ENCODE assay signal across 38 cellular contexts in the genomic region with DNA sequence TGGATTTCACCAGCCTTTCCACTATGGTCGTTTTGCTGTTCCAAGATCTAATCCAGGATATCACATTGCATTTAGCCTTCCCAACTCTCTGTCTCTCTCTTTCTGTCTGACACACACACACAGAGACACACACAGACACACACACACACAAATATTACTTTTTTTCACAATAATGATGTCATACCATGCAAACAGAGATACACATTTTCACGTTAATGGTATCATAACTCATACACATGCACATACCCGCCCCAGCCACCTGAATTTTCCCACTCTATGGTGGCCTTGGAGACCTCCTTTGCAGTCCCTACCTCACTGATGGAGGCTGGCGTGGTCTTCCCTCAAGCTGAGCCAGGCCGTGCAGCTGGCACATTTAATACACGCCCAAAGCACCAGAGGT. TPM values are rescaled to one million over a fixed set of nuclear protein-coding genes. Genes with fewer than 3 reads are reported as not detected.
"Had no signal": no experiment of that assay in that cellular context is flagged by ENCODE, and none has a peak within 500 bp of the region (broad histone marks: within the 10 kb centered on the region; RNA-seq: fewer than 3 reads in every experiment).

No MANE protein-coding gene starts in this region.

- FAIRE-seq: astrocyte, colon, endometrium, TTC549 had no signal

- H3K9me3 ChIP-seq: esophagus squamous epithelium, sigmoid colon, vagina had no signal

- DNase-seq: activated CD4-positive, alpha-beta memory T cell treated with anti-CD3 and anti-CD28 coated beads for 36 hours; activated CD4-positive, alpha-beta T cell treated with anti-CD3 and anti-CD28 coated beads, Interleukin-2, amount 10 ng/mL, durations not matched to agents 24 days and 14 days; activated CD8-positive, alpha-beta memory T cell treated with anti-CD3 and anti-CD28 coated beads, Interleukin-2, amount 50 U/mL, for 4 hours; activated gamma-delta T cell treated with Interleukin-2 at 50 U/mL for 16 hours; activated naive CD4-positive, alpha-beta T cell treated with anti-CD3 and anti-CD28 coated beads, Interleukin-2, amount 50 U/mL, for 16 hours; activated T-cell treated with anti-CD3 and anti-CD28 coated beads, Interleukin-2, amount 50 U/mL, for 1 hour; amniotic stem cell; brain microvascular endothelial cell; central memory CD4-positive, alpha-beta T cell; dermis blood vessel endothelial cell; effector CD4-positive, alpha-beta T cell; esophagus squamous epithelium; foreskin melanocyte; natural killer cell; retina; sigmoid colon; stimulated activated CD4-positive, alpha-beta T cell treated with anti-CD3 and anti-CD28 coated beads, Interleukin-1b, Interleukin-23, amount 100 ng/mL, for 48 hours; stimulated activated CD4-positive, alpha-beta T cell treated with anti-CD3 and anti-CD28 coated beads, Interleukin-4, amount 100 ng/mL, for 4 hours; stimulated activated CD8-positive, alpha-beta memory T cell treated with anti-CD3 and anti-CD28 coated beads, Interleukin-4, amount 100 ng/mL, for 48 hours; stimulated activated naive CD8-positive, alpha-beta T cell treated with anti-CD3 and anti-CD28 coated beads, Interleukin-15, amount 100 ng/mL, for 72 hours; substantia nigra; WERI-Rb-1 had no signal

- H3K4me1 ChIP-seq: esophagus squamous epithelium, sigmoid colon, vagina had no signal

- H3K36me3 Mint-ChIP-seq: activated CD4-positive, alpha-beta memory T cell treated with anti-CD3 and anti-CD28 coated beads for 36 hours; natural killer cell; stimulated activated memory B cell treated with anti-CD40 and anti-IgM and Interleukin-4, amounts not matched to agents 10 μg/mL and 1 μg/mL and 100 μg/mL, for 72 hours; type B pancreatic cell had no signal

- H3K4me3 Mint-ChIP-seq: activated CD4-positive, alpha-beta memory T cell treated with anti-CD3 and anti-CD28 coated beads for 36 hours; activated CD4-positive, alpha-beta T cell treated with anti-CD3 and anti-CD28 coated beads, Interleukin-2, amount 10 ng/mL, durations not matched to agents 24 days and 14 days; natural killer cell; stimulated activated memory B cell treated with anti-CD40 and anti-IgM and Interleukin-4, amounts not matched to agents 10 μg/mL and 1 μg/mL and 100 μg/mL, for 72 hours; stimulated activated naive CD8-positive, alpha-beta T cell treated with anti-CD3 and anti-CD28 coated beads, Interleukin-15, amount 100 ng/mL, for 72 hours; type B pancreatic cell had no signal

- H3K4me2 ChIP-seq: hepatocyte, smooth muscle cell had no signal

- H3K27ac Mint-ChIP-seq: activated CD4-positive, alpha-beta memory T cell treated with anti-CD3 and anti-CD28 coated beads for 36 hours; activated CD4-positive, alpha-beta T cell treated with anti-CD3 and anti-CD28 coated beads, Interleukin-2, amount 10 ng/mL, durations not matched to agents 24 days and 14 days; natural killer cell; progenitor cell of endocrine pancreas; stimulated activated memory B cell treated with anti-CD40 and anti-IgM and Interleukin-4, amounts not matched to agents 10 μg/mL and 1 μg/mL and 100 μg/mL, for 72 hours; stimulated activated naive CD8-positive, alpha-beta T cell treated with anti-CD3 and anti-CD28 coated beads, Interleukin-15, amount 100 ng/mL, for 72 hours; type B pancreatic cell had no signal

- ATAC-seq: activated CD4-positive, CD25-positive, alpha-beta regulatory T cell treated with anti-CD3 and anti-CD28 coated beads, Interleukin-2, amount 50 U/mL, for 24 hours; natural killer cell; stimulated activated memory B cell treated with anti-CD40 and anti-IgM and Interleukin-4, amounts not matched to agents 10 μg/mL and 1 μg/mL and 100 μg/mL, for 72 hours; stimulated activated naive CD8-positive, alpha-beta T cell treated with anti-CD3 and anti-CD28 coated beads, Interleukin-15, amount 100 ng/mL, for 72 hours had no signal

- H3K27ac ChIP-seq: brain microvascular endothelial cell, epithelial cell of prostate, esophagus squamous epithelium, hepatocyte, sigmoid colon, vagina, WERI-Rb-1 had no signal

- H3K4me3 ChIP-seq: esophagus squamous epithelium, hepatocyte, sigmoid colon, smooth muscle cell, vagina had no signal

- H3K27me3 Mint-ChIP-seq: stimulated activated memory B cell treated with anti-CD40 and anti-IgM and Interleukin-4, amounts not matched to agents 10 μg/mL and 1 μg/mL and 100 μg/mL, for 72 hours; stimulated activated naive CD8-positive, alpha-beta T cell treated with anti-CD3 and anti-CD28 coated beads, Interleukin-15, amount 100 ng/mL, for 72 hours had no signal

- H3K79me2 ChIP-seq: hepatocyte had no signal

- H3K4me1 Mint-ChIP-seq: activated CD4-positive, alpha-beta T cell treated with anti-CD3 and anti-CD28 coated beads, Interleukin-2, amount 10 ng/mL, durations not matched to agents 24 days and 14 days; natural killer cell; stimulated activated memory B cell treated with anti-CD40 and anti-IgM and Interleukin-4, amounts not matched to agents 10 μg/mL and 1 μg/mL and 100 μg/mL, for 72 hours; stimulated activated naive CD8-positive, alpha-beta T cell treated with anti-CD3 and anti-CD28 coated beads, Interleukin-15, amount 100 ng/mL, for 72 hours had no signal

- H3K9me3 Mint-ChIP-seq: activated CD4-positive, alpha-beta memory T cell treated with anti-CD3 and anti-CD28 coated beads for 36 hours; activated CD4-positive, alpha-beta T cell treated with anti-CD3 and anti-CD28 coated beads, Interleukin-2, amount 10 ng/mL, durations not matched to agents 24 days and 14 days; natural killer cell; stimulated activated memory B cell treated with anti-CD40 and anti-IgM and Interleukin-4, amounts not matched to agents 10 μg/mL and 1 μg/mL and 100 μg/mL, for 72 hours; stimulated activated naive CD8-positive, alpha-beta T cell treated with anti-CD3 and anti-CD28 coated beads, Interleukin-15, amount 100 ng/mL, for 72 hours; type B pancreatic cell had no signal

- H2AFZ ChIP-seq: hepatocyte had no signal

- H3K27me3 ChIP-seq: brain microvascular endothelial cell, hepatocyte, vagina had no signal

- H3K36me3 ChIP-seq: brain microvascular endothelial cell, esophagus squamous epithelium, sigmoid colon, vagina, WERI-Rb-1 had no signal

RNA-seq across cellular contexts. Expression of a gene that starts 7.2 kb away (rescaled TPM):
- total RNA-seq: activated CD4-positive, alpha-beta memory T cell treated with anti-CD3 and anti-CD28 coated beads for 36 hours; activated CD4-positive, alpha-beta T cell treated with anti-CD3 and anti-CD28 coated beads, Interleukin-2, amount 10 ng/mL, durations not matched to agents 24 days and 14 days; activated CD8-positive, alpha-beta memory T cell treated with anti-CD3 and anti-CD28 coated beads for 36 hours; astrocyte; esophagus squamous epithelium; hepatocyte; lower leg skin; natural killer cell; osteocyte; progenitor cell of endocrine pancreas; sigmoid colon; smooth muscle cell; T-helper 1 cell treated with Interleukin-12 subunit alpha and Interleukin-12 subunit beta and Interleukin-4 antibody, amounts not matched to agents 30 ng/mL and 1 ng/mL, for 36 hours; vagina had no signal
- polyA plus RNA-seq: hepatocyte, smooth muscle cell had no signal
